In the genomic region with DNA sequence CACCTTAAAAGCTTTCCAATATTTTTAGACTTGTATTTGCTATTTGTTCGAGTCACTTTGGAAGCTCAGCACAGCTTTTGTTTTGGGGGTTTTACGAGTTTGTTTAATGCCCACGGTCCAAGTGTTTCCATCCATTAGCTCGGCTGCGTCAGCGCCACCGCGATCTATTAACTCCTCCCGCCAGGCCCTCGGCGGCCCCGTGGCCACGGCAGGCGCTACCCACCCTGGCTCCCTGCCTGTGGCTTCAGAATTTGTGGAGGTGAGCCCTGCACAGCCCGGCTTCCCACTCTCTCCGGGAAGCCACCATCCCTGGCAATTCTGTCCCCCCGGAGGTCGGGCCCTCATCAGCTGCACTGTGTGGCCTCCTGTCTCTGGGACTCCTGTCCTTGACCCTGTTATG, we compare ENCODE assay signal across 26 cellular contexts.
"Had no signal": no experiment of that assay in that cellular context is flagged by ENCODE, and none has a peak within 500 bp of the region (broad histone marks: within the 10 kb centered on the region; RNA-seq: fewer than 3 reads in every experiment).

No MANE protein-coding gene starts in this region.

- H3K27ac ChIP-seq: esophagus squamous epithelium, heart right ventricle, prostate gland, sigmoid colon, testis, tibial artery had no signal

- H3K36me3 Mint-ChIP-seq: mesothelial cell of epicardium; naive B cell; natural killer cell treated with Interleukin-12 subunit alpha and Interleukin-12 subunit beta and Interleukin-15 and Interleukin-18, amount 100 ng/mL, for 72 hours; stimulated activated memory B cell treated with anti-CD40 and anti-IgM and Interleukin-4, amounts not matched to agents 10 μg/mL and 1 μg/mL and 100 μg/mL, for 72 hours; type B pancreatic cell had no signal

- H3K4me3 Mint-ChIP-seq: effector memory CD8-positive, alpha-beta T cell; mesothelial cell of epicardium; natural killer cell treated with Interleukin-12 subunit alpha and Interleukin-12 subunit beta and Interleukin-15 and Interleukin-18, amount 100 ng/mL, for 72 hours; neural crest cell; stimulated activated memory B cell treated with anti-CD40 and anti-IgM and Interleukin-4, amounts not matched to agents 10 μg/mL and 1 μg/mL and 100 μg/mL, for 72 hours; type B pancreatic cell had no signal

- H3K27me3 Mint-ChIP-seq: stimulated activated memory B cell treated with anti-CD40 and anti-IgM and Interleukin-4, amounts not matched to agents 10 μg/mL and 1 μg/mL and 100 μg/mL, for 72 hours had no signal

- H3K27ac Mint-ChIP-seq: effector memory CD8-positive, alpha-beta T cell; mesothelial cell of epicardium; naive B cell; natural killer cell treated with Interleukin-12 subunit alpha and Interleukin-12 subunit beta and Interleukin-15 and Interleukin-18, amount 100 ng/mL, for 72 hours; stimulated activated memory B cell treated with anti-CD40 and anti-IgM and Interleukin-4, amounts not matched to agents 10 μg/mL and 1 μg/mL and 100 μg/mL, for 72 hours; type B pancreatic cell had no signal

- H3K9me3 ChIP-seq: esophagus squamous epithelium, heart right ventricle, mucosa of descending colon, prostate gland, testis, tibial artery had no signal

- DNase-seq: cortex of kidney; effector memory CD8-positive, alpha-beta T cell; erythroblast; esophagus squamous epithelium; foreskin melanocyte; glutamatergic neuron; heart right ventricle; hippocampal formation; kidney glomerular epithelial cell; left colon; mesenchymal stem cell; mucosa of descending colon; naive B cell; right cardiac atrium; sigmoid colon; stimulated activated CD4-positive, alpha-beta T cell treated with anti-CD3 and anti-CD28 coated beads, Interleukin-4, amount 100 ng/mL, for 4 hours; stimulated activated naive CD8-positive, alpha-beta T cell treated with anti-CD3 and anti-CD28 coated beads, Interleukin-15, Interleukin-2, amounts not matched to agents 100 U/mL and 50 U/mL, for 24 hours; substantia nigra; testis; tibial artery had no signal

- H3K4me3 ChIP-seq: esophagus squamous epithelium, heart right ventricle, mucosa of descending colon, prostate gland, sigmoid colon, testis, tibial artery had no signal

- H3K27me3 ChIP-seq: testis had no signal

- H3K36me3 ChIP-seq: esophagus squamous epithelium, heart right ventricle, prostate gland, sigmoid colon, tibial artery had no signal

- ATAC-seq: effector memory CD8-positive, alpha-beta T cell; heart right ventricle; left colon; mucosa of descending colon; natural killer cell treated with Interleukin-12 subunit alpha and Interleukin-12 subunit beta and Interleukin-15 and Interleukin-18, amount 100 ng/mL, for 72 hours; right cardiac atrium; stimulated activated memory B cell treated with anti-CD40 and anti-IgM and Interleukin-4, amounts not matched to agents 10 μg/mL and 1 μg/mL and 100 μg/mL, for 72 hours; stimulated activated naive CD8-positive, alpha-beta T cell treated with anti-CD3 and anti-CD28 coated beads, Interleukin-15, Interleukin-2, amounts not matched to agents 100 U/mL and 50 U/mL, for 24 hours had no signal

- H3K9me3 Mint-ChIP-seq: effector memory CD8-positive, alpha-beta T cell; mesothelial cell of epicardium; natural killer cell treated with Interleukin-12 subunit alpha and Interleukin-12 subunit beta and Interleukin-15 and Interleukin-18, amount 100 ng/mL, for 72 hours; type B pancreatic cell had no signal

- H3K4me1 ChIP-seq: esophagus squamous epithelium, heart right ventricle, prostate gland, sigmoid colon, testis, tibial artery had no signal

- H3K4me1 Mint-ChIP-seq: mesothelial cell of epicardium; naive B cell; stimulated activated memory B cell treated with anti-CD40 and anti-IgM and Interleukin-4, amounts not matched to agents 10 μg/mL and 1 μg/mL and 100 μg/mL, for 72 hours had no signal
